16 cellular contexts compared by ENCODE assay signal in the genomic region with DNA sequence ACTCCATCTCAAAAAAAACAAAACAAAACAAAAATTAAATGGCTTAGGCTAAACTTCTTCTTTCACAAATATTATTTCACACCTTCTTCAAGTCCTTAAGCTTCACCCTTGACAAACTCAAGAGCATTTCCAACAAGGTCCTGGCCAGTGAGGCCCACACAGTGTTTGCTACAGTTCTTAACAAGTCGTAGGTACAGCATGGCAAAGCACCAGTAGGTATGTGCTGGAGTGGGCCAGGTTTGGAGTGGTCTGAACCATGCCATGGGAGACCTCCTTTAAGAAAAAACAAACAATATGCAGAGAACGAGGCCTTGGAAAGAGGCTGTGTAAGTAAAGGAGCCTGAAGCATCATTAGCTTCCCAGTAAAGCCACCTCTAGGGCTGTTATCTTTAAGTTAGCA.
DNase-seq lines count a peak whose midpoint lies in the region; ATAC-seq and TF ChIP-seq lines count a peak whose summit lies in the region.
"Had no signal": no experiment of that assay in that cellular context is flagged by ENCODE, and none has a peak within 500 bp of the region (broad histone marks: within the 10 kb centered on the region; RNA-seq: fewer than 3 reads in every experiment).

No MANE protein-coding gene starts in this region.

- H3K27me3 ChIP-seq in AG04450 (ENCODE audit: control insufficient read depth, insufficient read depth, low read length) (no peaks in the 10 kb centered on the region), lower lobe of right lung (ENCODE audit: low read depth) (no peaks in the 10 kb centered on the region), stomach smooth muscle (ENCODE audit: control insufficient read depth in 1 of 2, insufficient read depth in 2 of 2, low read length in 2 of 2) (no peaks in the 10 kb centered on the region)

- H3K9me3 ChIP-seq in AG04450 (ENCODE audit: control insufficient read depth, insufficient read depth, low read length) (no peaks in the 10 kb centered on the region), lower lobe of right lung (no peaks in the 10 kb centered on the region), stomach smooth muscle (ENCODE audit: control insufficient read depth in 2 of 2, low read length in 2 of 2) (no peaks in the 10 kb centered on the region)
- H3K9me3 ChIP-seq: Caco-2 had no signal

- H3K9ac ChIP-seq in stomach smooth muscle (ENCODE audit: low read length in 2 of 2), result no peak overlapping the region
- H3K9ac ChIP-seq: KMS-11 had no signal

- H3K27me3 Mint-ChIP-seq in HFFc6 (ENCODE audit: insufficient read depth), result no peaks in the 10 kb centered on the region; the same call in 1 of the 2 replicates
- no peaks in the 10 kb centered on the region for H3K27me3 Mint-ChIP-seq in stimulated activated naive B cell treated with anti-CD40 and anti-IgM and Interleukin-4, amounts not matched to agents 10 μg/mL and 1 μg/mL and 100 μg/mL, for 72 hours

- H3K36me3 ChIP-seq in lower lobe of right lung, result no peaks in the 10 kb centered on the region
- no peaks in the 10 kb centered on the region for H3K36me3 ChIP-seq in stomach smooth muscle (ENCODE audit: control insufficient read depth in 2 of 2, insufficient read depth in 2 of 2, low read length in 2 of 2)

- peak overlapping the region; percentile 100 for H3K27ac Mint-ChIP-seq in HFFc6
- no peak overlapping the region for H3K27ac Mint-ChIP-seq in stimulated activated naive B cell treated with anti-CD40 and anti-IgM and Interleukin-4, amounts not matched to agents 10 μg/mL and 1 μg/mL and 100 μg/mL, for 72 hours
- H3K27ac Mint-ChIP-seq: CD4-positive, CD25-positive, alpha-beta regulatory T cell had no signal

- CTCF ChIA-PET in AG04450 (lab: Charles Lee), result interaction anchor here (0.6 to 7.1 kb wide), 16 partner anchors 7 to 816 kb away, joined by 3 to 109 read pairs (median 5); partner anchors contain the start of gene TMEM242

- TF ChIP-seq CTCF in AG04450 (IDR thresholded peaks at IDR 0.05; ENCODE audit: low read depth, low read length) (no peak), HFFc6 (IDR thresholded peaks at IDR 0.05) (no peak), lower lobe of right lung (IDR thresholded peaks at IDR 0.05) (no peak)

- peaks cover 30% of the 10 kb centered on the region for H3K4me1 ChIP-seq in lower lobe of right lung
- H3K4me1 ChIP-seq in stomach smooth muscle (ENCODE audit: control insufficient read depth, insufficient read depth, low read length), result peaks cover 13% of the 10 kb centered on the region
- H3K4me1 ChIP-seq: Caco-2 had no signal

- H3K36me3 Mint-ChIP-seq in HFFc6 (ENCODE audit: low read depth), result no peaks in the 10 kb centered on the region
- H3K36me3 Mint-ChIP-seq in stimulated activated naive B cell treated with anti-CD40 and anti-IgM and Interleukin-4, amounts not matched to agents 10 μg/mL and 1 μg/mL and 100 μg/mL, for 72 hours, result peaks cover 10 to 26% of the 10 kb centered on the region in 2 donors
- H3K36me3 Mint-ChIP-seq: CD4-positive, CD25-positive, alpha-beta regulatory T cell had no signal

- DNase-seq in AG04450 (ENCODE audit: low read depth, low spot score) (no peak), HFFc6 (no peak), lower lobe of right lung (peak; percentile 64), DMS79 (lab: John Stamatoyannopoulos, UW) (no peak)
- DNase-seq in stimulated activated naive B cell treated with anti-CD40 and anti-IgM and Interleukin-4, amounts not matched to agents 10 μg/mL and 1 μg/mL and 100 μg/mL, for 72 hours, result no peak
- DNase-seq in effector CD4-positive, alpha-beta T cell, result no peak
- DNase-seq: Caco-2, H7, NCI-H1436 treated with DMSO at 0.1 percent for 48 hours, NCI-H2029 treated with DMSO at 0.1 percent for 48 hours, NCI-H510A treated with DMSO at 0.1 percent for 48 hours, SHP77 had no signal

- ATAC-seq in lower lobe of right lung, result peak; percentile 93 to 94
- no peak for ATAC-seq in stimulated activated naive B cell treated with anti-CD40 and anti-IgM and Interleukin-4, amounts not matched to agents 10 μg/mL and 1 μg/mL and 100 μg/mL, for 72 hours (replicated peaks)
- no peak for ATAC-seq in GM19452 (IDR thresholded peaks at IDR 0.05; ENCODE audit: unreplicated experiment)

- peaks cover 51% of the 10 kb centered on the region for H3K4me1 Mint-ChIP-seq in HFFc6 (ENCODE audit: low read depth)
- H3K4me1 Mint-ChIP-seq in stimulated activated naive B cell treated with anti-CD40 and anti-IgM and Interleukin-4, amounts not matched to agents 10 μg/mL and 1 μg/mL and 100 μg/mL, for 72 hours, result peaks cover 14 to 16% of the 10 kb centered on the region in 2 donors

- intact Hi-C loops in lower lobe of right lung (cut with DNase I), result no loop called here

- POLR2A ChIA-PET in AG04450 (lab: Yijun Ruan, JAX), result no interaction called here

- no peak overlapping the region for H3K4me3 Mint-ChIP-seq in HFFc6
- H3K4me3 Mint-ChIP-seq in stimulated activated naive B cell treated with anti-CD40 and anti-IgM and Interleukin-4, amounts not matched to agents 10 μg/mL and 1 μg/mL and 100 μg/mL, for 72 hours, result no peak overlapping the region
- H3K4me3 Mint-ChIP-seq: CD4-positive, CD25-positive, alpha-beta regulatory T cell had no signal

- H3K27ac ChIP-seq in AG04450 (ENCODE audit: low read depth, low read length) (peak overlapping the region; percentile 31), lower lobe of right lung (peak overlapping the region; percentile 67), stomach smooth muscle (ENCODE audit: low read length) (peak overlapping the region; percentile 46)
- H3K27ac ChIP-seq: KMS-11 had no signal

- H3K4me3 ChIP-seq in AG04450 (ENCODE audit: low read depth, low read length), result no peak overlapping the region
- no peak overlapping the region for H3K4me3 ChIP-seq in lower lobe of right lung
- no peak overlapping the region for H3K4me3 ChIP-seq in stomach smooth muscle (ENCODE audit: low read length in 2 of 2)

- no peaks in the 10 kb centered on the region for H3K9me3 Mint-ChIP-seq in HFFc6
- no peaks in the 10 kb centered on the region for H3K9me3 Mint-ChIP-seq in stimulated activated naive B cell treated with anti-CD40 and anti-IgM and Interleukin-4, amounts not matched to agents 10 μg/mL and 1 μg/mL and 100 μg/mL, for 72 hours

Comparison
In these comparisons a context has a peak if more than half of its experiments do, and no peak if none do; other contexts are left out.
1. ATAC-seq: peak in lower lobe of right lung (2 of 2); none in stimulated activated naive B cell treated with anti-CD40 and anti-IgM and Interleukin-4, amounts not matched to agents 10 μg/mL and 1 μg/mL and 100 μg/mL, for 72 hours (0 of 2) and GM19452 (single experiment).
2. Peak in every context shown above with its lines, with median percentiles within 50 percentile points of each other: H3K27ac ChIP-seq.